ENCODE assay signal across 8 cellular contexts in genomic region chr1:1307261-1307907, GRCh38. TPM values are rescaled to one million over a fixed set of nuclear protein-coding genes. Genes with fewer than 3 reads are reported as not detected.
DNase-seq lines count a peak whose midpoint lies in the region; ATAC-seq, FAIRE-seq and TF ChIP-seq lines count a peak whose summit lies in the region.

No MANE protein-coding gene starts in this region.

- in situ Hi-C loops in astrocyte of the spinal cord (cut with HindIII; ENCODE audit: low sequenced_read_pairs): no loop called here

- peak overlapping the region in 1 of 2 donors; percentile 32 for H3K27ac ChIP-seq in kidney (ENCODE audit: low read depth in 2 of 2, low read length in 2 of 2)
- peak overlapping the region; percentile 98 for H3K27ac ChIP-seq in temporal lobe (ENCODE audit: low read depth, low read length)

- H3K27ac Mint-ChIP-seq in stimulated activated naive CD8-positive, alpha-beta T cell treated with anti-CD3 and anti-CD28 coated beads, Interleukin-15, Interleukin-2, amounts not matched to agents 100 ng/mL and 50 ng/mL, for 24 hours: peak overlapping the region; percentile 40

- peaks cover 0 to 6% of the 10 kb centered on the region in 2 donors for H3K36me3 ChIP-seq in kidney (ENCODE audit: control insufficient read depth in 1 of 2, insufficient read depth in 2 of 2, low read length in 2 of 2)

- H3K9me3 ChIP-seq in kidney (ENCODE audit: control insufficient read depth in 1 of 2, low read length in 2 of 2): no peaks in the 10 kb centered on the region

- peak overlapping the region; percentile 86 for H3K4me3 Mint-ChIP-seq in stimulated activated naive CD8-positive, alpha-beta T cell treated with anti-CD3 and anti-CD28 coated beads, Interleukin-15, Interleukin-2, amounts not matched to agents 100 ng/mL and 50 ng/mL, for 24 hours

- intact Hi-C loops in kidney (cut with DNase I): no loop called here

- H3K4me1 ChIP-seq in kidney (ENCODE audit: control insufficient read depth in 1 of 2, insufficient read depth in 1 of 2, low read depth in 1 of 2, low read length in 2 of 2): peaks cover 12 to 36% of the 10 kb centered on the region in 2 donors

- peaks cover 19% of the 10 kb centered on the region for H3K4me1 Mint-ChIP-seq in stimulated activated naive CD8-positive, alpha-beta T cell treated with anti-CD3 and anti-CD28 coated beads, Interleukin-15, Interleukin-2, amounts not matched to agents 100 ng/mL and 50 ng/mL, for 24 hours (ENCODE audit: low read depth)

- H3K9me3 Mint-ChIP-seq in stimulated activated naive CD8-positive, alpha-beta T cell treated with anti-CD3 and anti-CD28 coated beads, Interleukin-15, Interleukin-2, amounts not matched to agents 100 ng/mL and 50 ng/mL, for 24 hours: no peaks in the 10 kb centered on the region

- peak overlapping the region; percentile 69 for H3K4me3 ChIP-seq in astrocyte of the spinal cord (ENCODE audit: low read depth, low read length)
- peak overlapping the region; percentile 71 to 74 for H3K4me3 ChIP-seq in kidney (ENCODE audit: low read length in 2 of 2)

- H3K36me3 Mint-ChIP-seq in stimulated activated naive CD8-positive, alpha-beta T cell treated with anti-CD3 and anti-CD28 coated beads, Interleukin-15, Interleukin-2, amounts not matched to agents 100 ng/mL and 50 ng/mL, for 24 hours (ENCODE audit: low read depth): no peaks in the 10 kb centered on the region

- TF ChIP-seq CTCF in astrocyte of the spinal cord (IDR thresholded peaks at IDR 0.05; ENCODE audit: low read depth, low read length) (no peak), kidney (IDR thresholded peaks at IDR 0.05; ENCODE audit: borderline replicate concordance, extremely low read depth, insufficient read depth) (no peak)

- ATAC-seq in stimulated activated naive CD8-positive, alpha-beta T cell treated with anti-CD3 and anti-CD28 coated beads, Interleukin-15, Interleukin-2, amounts not matched to agents 100 U/mL and 50 U/mL, for 24 hours: no peak
- peak; percentile 2 for ATAC-seq in HG03521 (IDR thresholded peaks at IDR 0.05; ENCODE audit: unreplicated experiment)

- no peaks in the 10 kb centered on the region for H3K27me3 Mint-ChIP-seq in stimulated activated naive CD8-positive, alpha-beta T cell treated with anti-CD3 and anti-CD28 coated beads, Interleukin-15, Interleukin-2, amounts not matched to agents 100 ng/mL and 50 ng/mL, for 24 hours

- H3K9ac ChIP-seq in kidney (ENCODE audit: low read length in 2 of 2): peak overlapping the region in 1 of 2 donors; percentile 13

- no peak for DNase-seq in stimulated activated naive CD8-positive, alpha-beta T cell treated with anti-CD3 and anti-CD28 coated beads, Interleukin-15, Interleukin-2, amounts not matched to agents 100 U/mL and 50 U/mL, for 24 hours
- DNase-seq in astrocyte of the spinal cord (ENCODE audit: low read depth, low spot score) (no peak), kidney (no peak), LoVo (ENCODE audit: low spot score) (no peak)
- no peak for DNase-seq in activated CD4-positive, alpha-beta T cell treated with anti-CD3 and anti-CD28 coated beads for 4 hours

- FAIRE-seq in kidney (lab: Jason Lieb, UNC): no peak

RNA-seq across cellular contexts. Expression of gene ACAP3, which starts 0.3 kb away (rescaled TPM):
- total RNA-seq in kidney (39.5 TPM), temporal lobe (74.0 TPM)
- polyA plus RNA-seq in kidney (ENCODE audit: insufficient read depth, low read depth, low replicate concordance): 15.9 TPM

RNA-seq across cellular contexts. Expression of gene PUSL1, which starts 1.0 kb away (rescaled TPM):
- 12.6 TPM for total RNA-seq in kidney
- polyA plus RNA-seq in kidney (ENCODE audit: insufficient read depth, low read depth, low replicate concordance): 13.9 TPM
- 8.6 TPM for total RNA-seq in temporal lobe

RNA-seq across cellular contexts. Expression of gene INTS11, which starts 17.1 kb away (rescaled TPM):
- total RNA-seq in kidney: 100 TPM
- 73.6 TPM for polyA plus RNA-seq in kidney (ENCODE audit: insufficient read depth, low read depth, low replicate concordance)
- 38.4 TPM for total RNA-seq in temporal lobe

RNA-seq across cellular contexts. Expression of gene CPTP, which starts 17.2 kb away (rescaled TPM):
- total RNA-seq in kidney (21.9 TPM), temporal lobe (10.6 TPM)
- polyA plus RNA-seq in kidney (ENCODE audit: insufficient read depth, low read depth, low replicate concordance): 51.5 TPM

RNA-seq across cellular contexts. Expression of gene TAS1R3, which starts 23.7 kb away (rescaled TPM):
- total RNA-seq in kidney (1.3 TPM), temporal lobe (0.49 TPM)
- polyA plus RNA-seq in kidney (ENCODE audit: insufficient read depth, low read depth, low replicate concordance): 0.15 TPM
